Comparison of ENCODE assay signal across 8 cellular contexts in genomic region chrX:53321216-53321942, GRCh38. TPM values are rescaled to one million over a fixed set of nuclear protein-coding genes. Genes with fewer than 3 reads are reported as not detected.
DNase-seq lines count a peak whose midpoint lies in the region; ATAC-seq and TF ChIP-seq lines count a peak whose summit lies in the region.

No MANE protein-coding gene starts in this region.

- DNase-seq in HL-60 (ENCODE audit: low read depth in 1 of 2, low spot score in 1 of 2) = no peak
- DNase-seq in brain microvascular endothelial cell = no peak
- peak in 1 of 2 donors; percentile 67 for DNase-seq in left lung
- DNase-seq in OCI-M2 (lab: John Stamatoyannopoulos, UW; ENCODE audit: unreplicated experiment) = no peak

- H3K9me3 ChIP-seq in left lung (no peaks in the 10 kb centered on the region), thymus (ENCODE audit: control insufficient read depth) (no peaks in the 10 kb centered on the region)

- in situ Hi-C loops in brain microvascular endothelial cell (cut with HindIII; ENCODE audit: low pct_ligation_motif_present, low sequenced_read_pairs) = no loop called here

- H3K27me3 ChIP-seq in HL-60 (ENCODE audit: insufficient read depth, poor library complexity, severe bottlenecking) = peaks cover 35% of the 10 kb centered on the region
- H3K27me3 ChIP-seq in brain microvascular endothelial cell (replicated peaks) = peaks cover 60% of the 10 kb centered on the region
- peaks cover 43 to 55% of the 10 kb centered on the region in 2 donors for H3K27me3 ChIP-seq in left lung
- peaks cover 11% of the 10 kb centered on the region for H3K27me3 ChIP-seq in thymus (ENCODE audit: control insufficient read depth, insufficient read depth)

- WGBS in thymus = 3% methylated on average over 56 of the region's 60 CpGs

- intact Hi-C loops in left lung (cut with DNase I) = no loop called here

- H3K36me3 ChIP-seq in brain microvascular endothelial cell (replicated peaks) = no peaks in the 10 kb centered on the region
- H3K36me3 ChIP-seq in left lung = no peaks in the 10 kb centered on the region
- no peaks in the 10 kb centered on the region for H3K36me3 ChIP-seq in thymus (ENCODE audit: control insufficient read depth, insufficient read depth)

- ATAC-seq in left lung (peak; percentile 53), GM21526 (IDR thresholded peaks at IDR 0.05; ENCODE audit: low FRiP score, unreplicated experiment) (no peak), GM21723 (IDR thresholded peaks at IDR 0.05; ENCODE audit: unreplicated experiment) (no peak)

- H3K4me1 ChIP-seq in left lung (peaks cover 0 to 11% of the 10 kb centered on the region in 2 donors), thymus (ENCODE audit: control insufficient read depth, insufficient read depth, low read length) (no peaks in the 10 kb centered on the region)

- no peak for TF ChIP-seq CTCF in 22Rv1 (IDR thresholded peaks at IDR 0.05)
- no peak for TF ChIP-seq CTCF in HL-60 (IDR thresholded peaks at IDR 0.05; ENCODE audit: insufficient read depth, low read length)
- TF ChIP-seq CTCF in brain microvascular endothelial cell (IDR thresholded peaks at IDR 0.05; ENCODE audit: low read depth, low read length, missing control alignments) = no peak
- no peak for TF ChIP-seq CTCF in left lung (IDR thresholded peaks at IDR 0.05)

- H3K4me3 ChIP-seq in HL-60 (replicated peaks; ENCODE audit: insufficient read depth, low read length) (peak overlapping the region; percentile 45), brain microvascular endothelial cell (ENCODE audit: low read depth, low read length) (peak overlapping the region; percentile 48), left lung (peak overlapping the region; percentile 37 to 48), thymus (ENCODE audit: low read length) (peak overlapping the region; percentile 41)

- peak overlapping the region; percentile 97 for H3K27ac ChIP-seq in 22Rv1
- H3K27ac ChIP-seq in HL-60 (replicated peaks) = no peak overlapping the region
- H3K27ac ChIP-seq in brain microvascular endothelial cell = no peak overlapping the region
- H3K27ac ChIP-seq in left lung = no peak overlapping the region
- no peak overlapping the region for H3K27ac ChIP-seq in thymus (ENCODE audit: low read depth)

RNA-seq across cellular contexts. Expression of gene IQSEC2, which starts 40.0 kb away (rescaled TPM):
- 10 to 100 TPM; 15.6 to 17.3 TPM for total RNA-seq in left lung
- polyA plus RNA-seq in thymus = 10.2 TPM
